ENCODE assay signal across 16 cellular contexts in the genomic region with DNA sequence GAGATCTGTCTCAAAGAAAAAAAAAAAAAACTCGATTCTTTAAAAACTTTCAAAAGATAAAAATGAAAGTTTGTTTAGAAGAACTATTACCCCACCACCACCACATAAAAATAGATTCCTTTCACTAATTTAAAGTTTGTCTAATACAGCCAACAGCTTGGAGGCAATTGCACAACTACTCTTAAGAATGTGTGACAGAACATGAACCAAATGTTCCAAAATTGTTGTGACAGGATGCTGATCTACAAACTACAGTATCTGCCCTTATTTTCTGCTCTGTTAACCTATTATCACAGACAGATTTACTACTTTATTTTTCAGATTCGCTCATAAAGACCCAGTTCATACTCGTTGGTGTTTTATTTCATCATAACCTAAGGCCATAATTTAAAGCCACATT. TPM values are rescaled to one million over a fixed set of nuclear protein-coding genes. Genes with fewer than 3 reads are reported as not detected.
DNase-seq lines count a peak whose midpoint lies in the region; ATAC-seq lines count a peak whose summit lies in the region.
"Had no signal": no experiment of that assay in that cellular context is flagged by ENCODE, and none has a peak within 500 bp of the region (broad histone marks: within the 10 kb centered on the region; RNA-seq: fewer than 3 reads in every experiment).

No MANE protein-coding gene starts in this region.

- no peaks in the 10 kb centered on the region for H3K9me3 ChIP-seq in GM23248 (ENCODE audit: low read depth)
- no peaks in the 10 kb centered on the region for H3K9me3 ChIP-seq in skeletal muscle satellite cell (replicated peaks; ENCODE audit: low read length)
- H3K9me3 ChIP-seq: ovary had no signal

- peaks cover 38% of the 10 kb centered on the region for H3K4me1 ChIP-seq in GM23248 (ENCODE audit: insufficient read depth)
- H3K4me1 ChIP-seq in skeletal muscle satellite cell (ENCODE audit: control insufficient read depth, insufficient read depth, low read length) = peaks cover 37% of the 10 kb centered on the region

- no peaks in the 10 kb centered on the region for H3K9me2 ChIP-seq in GM23248 (ENCODE audit: insufficient read depth)

- WGBS in GM23248 (ENCODE audit: low coverage in 1 of 2, low lambda C conversion rate in 2 of 2, missing lambda C conversion rate in 2 of 2), 2 experiments = 4 to 5% methylated on average over 3 of the region's 3 CpGs

- H3K4me3 ChIP-seq in GM23248 (no peak overlapping the region), skeletal muscle satellite cell (ENCODE audit: low read length) (no peak overlapping the region)
- H3K4me3 ChIP-seq: cardiac muscle cell, ovary had no signal

- H3K36me3 Mint-ChIP-seq in activated naive CD8-positive, alpha-beta T cell treated with anti-CD3 and anti-CD28 coated beads, Interleukin-2, amount 50 U/mL, for 24 hours (ENCODE audit: low read depth) = peaks cover 4% of the 10 kb centered on the region
- H3K36me3 Mint-ChIP-seq in stimulated activated effector memory CD8-positive, alpha-beta T cell treated with anti-CD3 and anti-CD28 coated beads, Interleukin-12 subunit alpha, Interleukin-12 subunit beta, amount 100 ng/mL, for 72 hours = peaks cover 4% of the 10 kb centered on the region

- peaks cover 5% of the 10 kb centered on the region for H3K9me3 Mint-ChIP-seq in activated naive CD8-positive, alpha-beta T cell treated with anti-CD3 and anti-CD28 coated beads, Interleukin-2, amount 50 U/mL, for 24 hours
- no peaks in the 10 kb centered on the region for H3K9me3 Mint-ChIP-seq in stimulated activated effector memory CD8-positive, alpha-beta T cell treated with anti-CD3 and anti-CD28 coated beads, Interleukin-12 subunit alpha, Interleukin-12 subunit beta, amount 100 ng/mL, for 72 hours

- H3K36me3 ChIP-seq in GM23248 (ENCODE audit: low read depth) (no peaks in the 10 kb centered on the region), skeletal muscle satellite cell (ENCODE audit: insufficient read depth, low read length) (no peaks in the 10 kb centered on the region)
- H3K36me3 ChIP-seq: cardiac muscle cell, ovary had no signal

- peak overlapping the region; percentile 28 for H3K4me3 Mint-ChIP-seq in activated naive CD8-positive, alpha-beta T cell treated with anti-CD3 and anti-CD28 coated beads, Interleukin-2, amount 50 U/mL, for 24 hours
- H3K4me3 Mint-ChIP-seq in stimulated activated effector memory CD8-positive, alpha-beta T cell treated with anti-CD3 and anti-CD28 coated beads, Interleukin-12 subunit alpha, Interleukin-12 subunit beta, amount 100 ng/mL, for 72 hours = no peak overlapping the region

- peaks cover 56% of the 10 kb centered on the region for H3K4me1 Mint-ChIP-seq in activated naive CD8-positive, alpha-beta T cell treated with anti-CD3 and anti-CD28 coated beads, Interleukin-2, amount 50 U/mL, for 24 hours
- H3K4me1 Mint-ChIP-seq in stimulated activated effector memory CD8-positive, alpha-beta T cell treated with anti-CD3 and anti-CD28 coated beads, Interleukin-12 subunit alpha, Interleukin-12 subunit beta, amount 100 ng/mL, for 72 hours = peaks cover 44% of the 10 kb centered on the region

- H3K27me3 ChIP-seq in GM23248 (replicated peaks; ENCODE audit: insufficient read depth) = no peaks in the 10 kb centered on the region
- H3K27me3 ChIP-seq in skeletal muscle satellite cell (ENCODE audit: control insufficient read depth, insufficient read depth, low read length) = no peaks in the 10 kb centered on the region
- H3K27me3 ChIP-seq: cardiac muscle cell, ovary had no signal

- H3K9ac ChIP-seq in GM23248 (peak overlapping the region; percentile 40; the same call in 1 of the 2 replicates), skeletal muscle satellite cell (ENCODE audit: low read depth, low read length) (peak overlapping the region; percentile 12)

- no peak for ATAC-seq in activated naive CD8-positive, alpha-beta T cell treated with anti-CD3 and anti-CD28 coated beads, Interleukin-2, amount 50 U/mL, for 24 hours
- ATAC-seq in Right ventricle myocardium superior (ENCODE audit: poor library complexity) (peak; percentile 69), GM18907 (IDR thresholded peaks at IDR 0.05; ENCODE audit: unreplicated experiment) (no peak), HG02623 (IDR thresholded peaks at IDR 0.05; ENCODE audit: unreplicated experiment) (no peak)
- ATAC-seq in stimulated activated effector memory CD8-positive, alpha-beta T cell treated with anti-CD3 and anti-CD28 coated beads, Interleukin-12 subunit alpha, Interleukin-12 subunit beta, amount 100 ng/mL, for 72 hours = no peak

- H3K4me2 ChIP-seq in GM23248 (ENCODE audit: unreplicated experiment) = peak overlapping the region; percentile 37
- peak overlapping the region; percentile 33 for H3K4me2 ChIP-seq in skeletal muscle satellite cell (ENCODE audit: low read length)

- H4K20me1 ChIP-seq in GM23248 (ENCODE audit: insufficient read depth) = no peaks in the 10 kb centered on the region

- peak overlapping the region; percentile 31 for H3K27ac Mint-ChIP-seq in activated naive CD8-positive, alpha-beta T cell treated with anti-CD3 and anti-CD28 coated beads, Interleukin-2, amount 50 U/mL, for 24 hours
- H3K27ac Mint-ChIP-seq in stimulated activated effector memory CD8-positive, alpha-beta T cell treated with anti-CD3 and anti-CD28 coated beads, Interleukin-12 subunit alpha, Interleukin-12 subunit beta, amount 100 ng/mL, for 72 hours = no peak overlapping the region

- H3F3A ChIP-seq in GM23248 (ENCODE audit: insufficient read depth) = peaks cover 39% of the 10 kb centered on the region

- peak overlapping the region; percentile 76 for H3K27ac ChIP-seq in GM23248
- H3K27ac ChIP-seq: cardiac muscle cell had no signal

- H3K27me3 Mint-ChIP-seq in activated naive CD8-positive, alpha-beta T cell treated with anti-CD3 and anti-CD28 coated beads, Interleukin-2, amount 50 U/mL, for 24 hours = peaks cover 20% of the 10 kb centered on the region

- DNase-seq in GM23248 (peak; percentile 68), Right ventricle myocardium superior (no peak), NCI-H774 (lab: John Stamatoyannopoulos, UW) (no peak)
- DNase-seq in activated naive CD8-positive, alpha-beta T cell treated with anti-CD3 and anti-CD28 coated beads, Interleukin-2, amount 50 U/mL, for 24 hours = no peak
- DNase-seq in stimulated activated effector memory CD8-positive, alpha-beta T cell treated with anti-CD3 and anti-CD28 coated beads, Interleukin-12 subunit alpha, Interleukin-12 subunit beta, amount 100 ng/mL, for 72 hours (ENCODE audit: low spot score in 2 of 2) = no peak
- DNase-seq: activated T-cell treated with anti-CD3 and anti-CD28 coated beads, Interleukin-2, amount 50 U/mL, for 48 hours; DMS79; NCI-H1048; ovary; stimulated activated CD4-positive, alpha-beta T cell treated with anti-CD3 and anti-CD28 coated beads, Interleukin-4, amount 100 ng/mL, for 24 hours had no signal

- H2AFZ ChIP-seq in GM23248 = 0 out of 2 replicates have a peak overlapping the region, but pooled peaks have one; percentile 9

- no peaks in the 10 kb centered on the region for H3K79me2 ChIP-seq in GM23248 (ENCODE audit: insufficient read depth)

- in situ Hi-C loops in GM23248 (cut with MboI) = no loop called here

- intact Hi-C loops in Right ventricle myocardium superior (cut with DNase I) = no loop called here

RNA-seq across cellular contexts. Expression of a gene that starts 5.5 kb away (rescaled TPM):
- total RNA-seq in GM23248 (2014; rRNA removed; shearing (Covaris generic)) = 25.4 and 26.5 TPM in 2 replicates
- polyA plus RNA-seq in GM23248 (2016; fragmentation: Nextera tagmentation; extraction: Ambion mirVana) = 16.2 and 17.7 TPM in 2 replicates
- 37.9 TPM for total RNA-seq in Right ventricle myocardium superior
- 40.1 and 71.9 TPM in 2 replicates for total RNA-seq in skeletal muscle satellite cell (2012; rRNA removed)

RNA-seq across cellular contexts. Expression of a gene that starts 57.7 kb away (rescaled TPM):
- total RNA-seq in GM23248 (2014; rRNA removed; shearing (Covaris generic)) = not detected in 2 replicates
- polyA plus RNA-seq in GM23248 (2016; fragmentation: Nextera tagmentation; extraction: Ambion mirVana) = not detected in 2 replicates
- total RNA-seq in Right ventricle myocardium superior = not detected
- total RNA-seq in skeletal muscle satellite cell (2012; rRNA removed) = not detected in 2 replicates
- total RNA-seq: cardiac muscle cell, lung microvascular endothelial cell, NCI-H460, ovary had no signal
- polyA plus RNA-seq: cardiac muscle cell had no signal
